In the genomic region with DNA sequence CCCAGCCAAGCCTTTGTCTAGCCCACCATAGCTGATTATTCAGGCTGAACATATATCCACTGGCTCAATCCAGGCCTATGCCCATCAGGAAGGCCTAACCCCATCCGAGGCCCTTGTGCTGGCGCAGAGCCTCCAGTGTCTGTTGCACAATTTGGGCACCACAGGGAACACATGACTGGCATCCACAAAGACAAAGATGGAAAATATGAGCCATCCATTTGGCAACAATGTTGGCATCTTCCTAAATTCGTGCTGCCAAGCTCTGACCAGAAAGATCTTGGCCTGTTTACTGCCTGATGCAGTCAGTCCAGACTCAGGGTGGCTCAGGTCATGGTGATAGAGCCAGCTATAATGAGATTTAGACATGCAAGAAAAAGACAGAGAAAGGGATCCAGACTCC, we compare ENCODE assay signal across 19 cellular contexts.
DNase-seq lines count a peak whose midpoint lies in the region; ATAC-seq, FAIRE-seq and TF ChIP-seq lines count a peak whose summit lies in the region.
"Had no signal": no experiment of that assay in that cellular context is flagged by ENCODE, and none has a peak within 500 bp of the region (broad histone marks: within the 10 kb centered on the region; RNA-seq: fewer than 3 reads in every experiment).

No MANE protein-coding gene starts in this region.

- TF ChIP-seq POLR2A in GM12891 (IDR thresholded peaks at IDR 0.05; ENCODE audit: low read depth, low read length) = no peak

- no peak overlapping the region for H3K27ac ChIP-seq in mammary epithelial cell (ENCODE audit: insufficient read depth, low read depth, low read length)
- peak overlapping the region; percentile 45 to 50 for H3K27ac ChIP-seq in thoracic aorta

- H3K27me3 Mint-ChIP-seq in MCF 10A (ENCODE audit: insufficient read depth, unreplicated experiment) = no peaks in the 10 kb centered on the region
- no peaks in the 10 kb centered on the region for H3K27me3 Mint-ChIP-seq in mesothelial cell of epicardium (ENCODE audit: low read depth)

- CTCF ChIA-PET in MCF 10A (lab: Yijun Ruan, JAX) = interaction anchor here (0.6 to 1.2 kb wide), 4 partner anchors 163 to 1292 kb away, joined by 3 to 5 read pairs (median 4); no protein-coding TSS in a partner anchor
- CTCF ChIA-PET in mammary epithelial cell (lab: Charles Lee; ENCODE audit: low non-redundant PET) = no interaction called here
- CTCF ChIA-PET in HEK293T (lab: Yijun Ruan, JAX) = interaction anchor here (1.1 kb wide), 1 partner anchor 18 kb away, joined by 3 read pairs; no protein-coding TSS in a partner anchor

- dilution Hi-C loops in mammary epithelial cell (cut with HindIII; ENCODE audit: low sequenced_read_pairs) = no loop called here

- no peaks in the 10 kb centered on the region for H4K20me1 ChIP-seq in mammary epithelial cell (ENCODE audit: insufficient read depth, low read length)

- H3K4me3 ChIP-seq in mammary epithelial cell (replicated peaks in 1 of 3; ENCODE audit: insufficient read depth in 1 of 3, low read depth in 2 of 3, low read length in 3 of 3) (no peak overlapping the region), thoracic aorta (no peak overlapping the region)
- H3K4me3 ChIP-seq: esophagus squamous epithelium had no signal

- H3K9ac ChIP-seq in mammary epithelial cell (ENCODE audit: insufficient read depth, low read length) = no peak overlapping the region

- peaks cover 27% of the 10 kb centered on the region for H3K4me1 Mint-ChIP-seq in MCF 10A (ENCODE audit: insufficient read depth, unreplicated experiment)
- peaks cover 61% of the 10 kb centered on the region for H3K4me1 Mint-ChIP-seq in mesothelial cell of epicardium

- no peak for FAIRE-seq in GM12891 (lab: Jason Lieb, UNC)
- FAIRE-seq: H54, urothelium cell line had no signal

- H3K4me1 ChIP-seq in mammary epithelial cell (ENCODE audit: insufficient read depth, low read length) (peaks cover 27% of the 10 kb centered on the region), thoracic aorta (ENCODE audit: control insufficient read depth in 1 of 2, low read depth in 2 of 2) (peaks cover 0 to 12% of the 10 kb centered on the region in 2 donors)

- BruUV-seq in MCF 10A (replicated peaks; lab: Mats Ljungman, UMichigan) (no TSS peak), mammary epithelial cell (replicated peaks; lab: Mats Ljungman, UMichigan) (no TSS peak)

- ATAC-seq in esophagus mucosa (peak; percentile 41), thoracic aorta (ENCODE audit: insufficient number of reproducible peaks, low FRiP score, low read depth) (peak; percentile 48)
- ATAC-seq: naive thymus-derived CD4-positive, alpha-beta T cell had no signal

- DNase-seq in MCF 10A (ENCODE audit: unreplicated experiment) = peak; percentile 97
- DNase-seq in mammary epithelial cell = no peak
- no peak for DNase-seq in mesothelial cell of epicardium (ENCODE audit: low spot score in 2 of 2, unreplicated experiment in 2 of 2)
- peak; percentile 12 for DNase-seq in thoracic aorta (ENCODE audit: low spot score)
- DNase-seq in HEK293T (ENCODE audit: extremely low spot score) = no peak
- no peak for DNase-seq in EL
- no peak for DNase-seq in GM12891 (ENCODE audit: insufficient read length, low spot score)
- DNase-seq: 8988T; activated CD4-positive, alpha-beta T cell treated with anti-CD3 and anti-CD28 coated beads, Interleukin-2, amount 10 ng/mL, durations not matched to agents 24 days and 14 days; esophagus squamous epithelium; naive thymus-derived CD4-positive, alpha-beta T cell; NCI-H187 treated with DMSO at 0.1 percent for 48 hours; NCI-H510A; stimulated activated CD4-positive, alpha-beta T cell treated with anti-CD3 and anti-CD28 coated beads, Interleukin-4, amount 100 ng/mL, for 24 hours; SW 1271 had no signal

- TF ChIP-seq CTCF in MCF 10A (IDR thresholded peaks at IDR 0.05; ENCODE audit: unreplicated experiment) (no peak), mammary epithelial cell (conservative IDR thresholded peaks at IDR 0.05 in 1 of 2, IDR thresholded peaks at IDR 0.05 in 1 of 2; ENCODE audit: extremely low read depth in 1 of 2, insufficient read depth in 1 of 2, low read depth in 1 of 2, low read length in 2 of 2) (no peak), mesothelial cell of epicardium (IDR thresholded peaks at IDR 0.05; ENCODE audit: unreplicated experiment) (no peak), thoracic aorta (IDR thresholded peaks at IDR 0.05) (no peak)

- no peaks in the 10 kb centered on the region for H3K79me2 ChIP-seq in mammary epithelial cell (ENCODE audit: insufficient read depth, low read length)

- H3K27ac Mint-ChIP-seq in MCF 10A (ENCODE audit: low read depth, unreplicated experiment) = peak overlapping the region; percentile 77
- peak overlapping the region; percentile 91 for H3K27ac Mint-ChIP-seq in mesothelial cell of epicardium
- H3K27ac Mint-ChIP-seq: activated CD4-positive, alpha-beta T cell treated with anti-CD3 and anti-CD28 coated beads, Interleukin-2, amount 10 ng/mL, durations not matched to agents 24 days and 14 days; activated T-helper 2 cell treated with anti-CD3 and anti-CD28 coated beads, Interferon-gamma antibody, Interleukin-2, Interleukin-4, amounts not matched to agents 10 μg/mL and 5 μg/mL and 100 μg/mL, durations not matched to agents 14 hours and 24 hours and 36 hours; naive thymus-derived CD4-positive, alpha-beta T cell had no signal

- POLR2A ChIA-PET in MCF 10A (lab: Yijun Ruan, JAX) = interaction anchor here (0.6 to 1.3 kb wide), 4 partner anchors 14 to 149 kb away, joined by 3 to 4 read pairs (median 4); no protein-coding TSS in a partner anchor
- POLR2A ChIA-PET in HEK293T (lab: Yijun Ruan, JAX) = no interaction called here

- in situ Hi-C loops in mammary epithelial cell (cut with MboI; ENCODE audit: low sequenced_read_pairs in 2 of 2) = no loop called here

- no peaks in the 10 kb centered on the region for H3K27me3 ChIP-seq in mammary epithelial cell (ENCODE audit: insufficient read depth, low read length)
- no peaks in the 10 kb centered on the region for H3K27me3 ChIP-seq in thoracic aorta (replicated peaks; ENCODE audit: insufficient read depth)
- H3K27me3 ChIP-seq: esophagus squamous epithelium had no signal

- H3K4me2 ChIP-seq in mammary epithelial cell (ENCODE audit: insufficient read depth, low read depth, low read length) = no peak overlapping the region

- H3K36me3 Mint-ChIP-seq in MCF 10A (ENCODE audit: insufficient read depth, unreplicated experiment) (peaks cover 4% of the 10 kb centered on the region), mesothelial cell of epicardium (peaks cover 16% of the 10 kb centered on the region)
- H3K36me3 Mint-ChIP-seq: naive thymus-derived CD4-positive, alpha-beta T cell had no signal

- no peaks in the 10 kb centered on the region for H3K36me3 ChIP-seq in mammary epithelial cell (ENCODE audit: insufficient read depth, low read length)
- no peaks in the 10 kb centered on the region for H3K36me3 ChIP-seq in thoracic aorta
- H3K36me3 ChIP-seq: esophagus squamous epithelium had no signal

- H2AFZ ChIP-seq in mammary epithelial cell (ENCODE audit: low read depth, low read length) = no peak overlapping the region

- 30% methylated on average over 3 of the region's 3 CpGs for WGBS in mammary epithelial cell (ENCODE audit: low coverage, missing lambda C conversion rate)

- H3K9me3 ChIP-seq in mammary epithelial cell (replicated peaks; ENCODE audit: insufficient read depth, low read length) (no peaks in the 10 kb centered on the region), thoracic aorta (no peaks in the 10 kb centered on the region)
- H3K9me3 ChIP-seq: esophagus squamous epithelium had no signal

- H3K9me3 Mint-ChIP-seq in MCF 10A (ENCODE audit: unreplicated experiment) (no peaks in the 10 kb centered on the region), mesothelial cell of epicardium (peaks cover 14% of the 10 kb centered on the region)
- H3K9me3 Mint-ChIP-seq: activated T-helper 2 cell treated with anti-CD3 and anti-CD28 coated beads, Interferon-gamma antibody, Interleukin-2, Interleukin-4, amounts not matched to agents 10 μg/mL and 5 μg/mL and 100 μg/mL, durations not matched to agents 14 hours and 24 hours and 36 hours had no signal

- intact Hi-C loops in MCF 10A (cut with micrococcal nuclease) (no loop called here), mammary epithelial cell (cut with micrococcal nuclease) (no loop called here)

- H3K4me3 Mint-ChIP-seq in MCF 10A (ENCODE audit: unreplicated experiment) (no peak overlapping the region), mesothelial cell of epicardium (no peak overlapping the region)
- H3K4me3 Mint-ChIP-seq: activated CD4-positive, alpha-beta T cell treated with anti-CD3 and anti-CD28 coated beads, Interleukin-2, amount 10 ng/mL, durations not matched to agents 24 days and 14 days; naive thymus-derived CD4-positive, alpha-beta T cell had no signal

TF ChIP-seq in HEK293T, 16 proteins besides CTCF, POLR2A, EP300 and RAD21:
- TF ChIP-seq ARNT (IDR thresholded peaks at IDR 0.05) = no peak
- no peak for TF ChIP-seq NFRKB (IDR thresholded peaks at IDR 0.05)
- no peak for TF ChIP-seq BHLHE40 (IDR thresholded peaks at IDR 0.05; ENCODE audit: borderline replicate concordance)
TF ChIP-seq in HEK293T: peak in this region for 0.

TF ChIP-seq in GM12891, 5 proteins besides CTCF, POLR2A, EP300 and RAD21:
- TF ChIP-seq TAF1 (IDR thresholded peaks at IDR 0.05; ENCODE audit: low read depth, low read length) = no peak
- TF ChIP-seq SPI1 (IDR thresholded peaks at IDR 0.05; ENCODE audit: low read depth, low read length) = no peak
- no peak for TF ChIP-seq POLR2AphosphoS5 (IDR thresholded peaks at IDR 0.05; ENCODE audit: low read depth, low read length)
- TF ChIP-seq PAX5 (IDR thresholded peaks at IDR 0.05; ENCODE audit: insufficient read depth, low read length, severe bottlenecking) = no peak
- TF ChIP-seq POU2F2 (IDR thresholded peaks at IDR 0.05; ENCODE audit: low read depth, low read length) = no peak

Comparison
In these comparisons a context has a peak if more than half of its experiments do, and no peak if none do; other contexts are left out.
1. DNase-seq: peak in MCF 10A (single experiment) and thoracic aorta (single experiment); none in mammary epithelial cell (single experiment), mesothelial cell of epicardium (0 of 2), HEK293T (single experiment), EL (single experiment) and GM12891 (single experiment).